15 cellular contexts compared by ENCODE assay signal in genomic region chr2:237885171-237885930, GRCh38. TPM values are rescaled to one million over a fixed set of nuclear protein-coding genes. Genes with fewer than 3 reads are reported as not detected.
DNase-seq lines count a peak whose midpoint lies in the region; ATAC-seq and TF ChIP-seq lines count a peak whose summit lies in the region.
"Had no signal": no experiment of that assay in that cellular context is flagged by ENCODE, and none has a peak within 500 bp of the region (broad histone marks: within the 10 kb centered on the region; RNA-seq: fewer than 3 reads in every experiment).

No MANE protein-coding gene starts in this region.

- no peak for DNase-seq in BE2C
- DNase-seq in chondrocyte (ENCODE audit: low spot score) = peak; percentile 88
- peak; percentile 43 for DNase-seq in left kidney (ENCODE audit: low read depth, low spot score)
- no peak for DNase-seq in psoas muscle
- DNase-seq in GOT3 (lab: John Stamatoyannopoulos, UW) = no peak
- DNase-seq in HT-29 (ENCODE audit: low spot score) = no peak
- DNase-seq in PC-3 = no peak
- DNase-seq: Caco-2, GDM1, NCI-H1105 treated with DMSO at 0.1 percent for 48 hours, NCI-H2227 treated with DMSO at 0.1 percent for 48 hours had no signal

- peaks cover 59% of the 10 kb centered on the region for H3K4me1 Mint-ChIP-seq in chondrocyte (ENCODE audit: low read depth)

- no peak overlapping the region for H3K4me3 Mint-ChIP-seq in chondrocyte (ENCODE audit: unreplicated experiment)
- H3K4me3 Mint-ChIP-seq: mesothelial cell of epicardium had no signal

- CTCF ChIA-PET in PC-3 (lab: Charles Lee) = no interaction called here

- H3K27me3 ChIP-seq in BE2C (no peaks in the 10 kb centered on the region), psoas muscle (ENCODE audit: insufficient read depth in 3 of 3, low read length in 2 of 3) (no peaks in the 10 kb centered on the region), PC-3 (ENCODE audit: low read length) (no peaks in the 10 kb centered on the region)
- H3K27me3 ChIP-seq: testis had no signal

- peak overlapping the region; percentile 57 for H3K27ac Mint-ChIP-seq in chondrocyte (ENCODE audit: unreplicated experiment)
- H3K27ac Mint-ChIP-seq: mesothelial cell of epicardium had no signal

- H3K36me3 Mint-ChIP-seq in chondrocyte (ENCODE audit: low read depth) = peaks cover 26% of the 10 kb centered on the region
- H3K36me3 Mint-ChIP-seq: mesothelial cell of epicardium had no signal

- no peaks in the 10 kb centered on the region for H3K9me3 Mint-ChIP-seq in chondrocyte (ENCODE audit: low read depth)
- H3K9me3 Mint-ChIP-seq: mesothelial cell of epicardium had no signal

- 0 out of 2 replicates have a peak, but pooled peaks cover 4% of the 10 kb centered on the region for H3K36me3 ChIP-seq in BE2C
- H3K36me3 ChIP-seq in psoas muscle (ENCODE audit: insufficient read depth in 1 of 2, low read depth in 1 of 2) = peaks cover 2 to 12% of the 10 kb centered on the region in 2 donors
- H3K36me3 ChIP-seq in PC-3 (ENCODE audit: low read depth, low read length) = peaks cover 6% of the 10 kb centered on the region; the same call in 1 of the 2 replicates

- TF ChIP-seq CTCF in BE2C (IDR thresholded peaks at IDR 0.05; ENCODE audit: low read depth, low read length) = no peak
- no peak for TF ChIP-seq CTCF in chondrocyte (IDR thresholded peaks at IDR 0.05)
- TF ChIP-seq CTCF in psoas muscle (IDR thresholded peaks at IDR 0.05) = no peak
- TF ChIP-seq CTCF in PC-3 (conservative IDR thresholded peaks at IDR 0.05; ENCODE audit: low read depth, low read length) = no peak

- WGBS in psoas muscle, 3 donors = 74 to 79% (median 74%) methylated on average over 27 of the region's 27 CpGs

- H3K9me2 ChIP-seq in PC-3 (replicated peaks; ENCODE audit: low read length) = no peaks in the 10 kb centered on the region

- intact Hi-C loops in psoas muscle (cut with DNase I) (no loop called here), PC-3 (cut with micrococcal nuclease) (no loop called here)

- no peak overlapping the region for H2AFZ ChIP-seq in PC-3 (ENCODE audit: low read length)
- H2AFZ ChIP-seq: parathyroid adenoma had no signal

- H3K4me3 ChIP-seq in BE2C (ENCODE audit: low read depth, low read length) (peak overlapping the region; percentile 18; the same call in 1 of the 2 replicates), psoas muscle (peak overlapping the region; percentile 2), PC-3 (ENCODE audit: low read length) (no peak overlapping the region)
- H3K4me3 ChIP-seq: testis had no signal

- no peak overlapping the region for H3K4me2 ChIP-seq in PC-3 (ENCODE audit: low read length)

- no peaks in the 10 kb centered on the region for H3K27me3 Mint-ChIP-seq in chondrocyte (ENCODE audit: low read depth)

- H3F3A ChIP-seq in PC-3 (ENCODE audit: low read length, unreplicated experiment) = no peaks in the 10 kb centered on the region

- H3K4me1 ChIP-seq in BE2C (peaks cover 43% of the 10 kb centered on the region), psoas muscle (peaks cover 35% of the 10 kb centered on the region), PC-3 (ENCODE audit: insufficient read depth, low read length) (peaks cover 11% of the 10 kb centered on the region)
- H3K4me1 ChIP-seq: Caco-2, parathyroid adenoma had no signal

- H3K9ac ChIP-seq in PC-3 (ENCODE audit: low read length) = no peak overlapping the region
- H3K9ac ChIP-seq: parathyroid adenoma had no signal

- no TSS peak for BruUV-seq in PC-3 (replicated peaks; lab: Mats Ljungman, UMichigan)

- ATAC-seq in psoas muscle = peak in 2 of 4 donors; percentile 0 to 11
- no peak for ATAC-seq in PC-3
- no peak for ATAC-seq in GM18867 (IDR thresholded peaks at IDR 0.05; ENCODE audit: unreplicated experiment)

- no peaks in the 10 kb centered on the region for H3K79me2 ChIP-seq in PC-3 (ENCODE audit: low read length)
- H3K79me2 ChIP-seq: parathyroid adenoma had no signal

- H3K9me3 ChIP-seq in BE2C (no peaks in the 10 kb centered on the region), psoas muscle (no peaks in the 10 kb centered on the region), PC-3 (ENCODE audit: low read length) (no peaks in the 10 kb centered on the region)
- H3K9me3 ChIP-seq: Caco-2, testis had no signal

- no peaks in the 10 kb centered on the region for H4K20me1 ChIP-seq in PC-3 (ENCODE audit: low read length)

- POLR2A ChIA-PET in PC-3 (lab: Charles Lee; ENCODE audit: unreplicated experiment) = no interaction called here

- H3K27ac ChIP-seq in psoas muscle (peak overlapping the region; percentile 92), PC-3 (ENCODE audit: low read length) (no peak overlapping the region)
- H3K27ac ChIP-seq: parathyroid adenoma had no signal

RNA-seq across cellular contexts. Expression of gene RAMP1, which starts 25.9 kb away (rescaled TPM):
- 63.1 TPM for polyA plus RNA-seq in BE2C (2012; ENCODE audit: insufficient read depth, insufficient read length, low read depth)
- 176 to 329 TPM (median 178 TPM) in 3 replicates for total RNA-seq in chondrocyte
- total RNA-seq in psoas muscle = 100 to 1,000 TPM in 1 of 4 donors, 10 to 100 TPM in 3; 32.8 to 105 (median 91.2) TPM
- polyA plus RNA-seq in psoas muscle = 100 to 1,000 TPM in 2 of 3 donors, 10 to 100 TPM in 1; 86.5 to 367 (median 303) TPM
- total RNA-seq in HT-29 (2014; rRNA removed; shearing (Covaris generic)) = 36.5 and 56.0 TPM in 2 replicates
- 210 and 248 TPM in 2 replicates for total RNA-seq in PC-3 (2014; rRNA removed)

Comparison
In these comparisons a context has a peak if more than half of its experiments do, and no peak if none do; other contexts are left out.
1. DNase-seq: peak in chondrocyte (single experiment) and left kidney (single experiment); none in BE2C (single experiment), psoas muscle (0 of 2), GOT3 (single experiment), HT-29 (single experiment) and PC-3 (single experiment).